Comparison of ENCODE assay signal across 27 cellular contexts in genomic region chr11:44709281-44709562, GRCh38. TPM values are rescaled to one million over a fixed set of nuclear protein-coding genes. Genes with fewer than 3 reads are reported as not detected.
DNase-seq lines count a peak whose midpoint lies in the region; ATAC-seq and TF ChIP-seq lines count a peak whose summit lies in the region.
"Had no signal": no experiment of that assay in that cellular context is flagged by ENCODE, and none has a peak within 500 bp of the region (broad histone marks: within the 10 kb centered on the region; RNA-seq: fewer than 3 reads in every experiment).

No MANE protein-coding gene starts in this region.

- H2AFZ ChIP-seq in mammary epithelial cell (ENCODE audit: low read depth, low read length): no peak overlapping the region

- H3K79me1 ChIP-seq in mesendoderm (ENCODE audit: low read length): no peaks in the 10 kb centered on the region

- no peaks in the 10 kb centered on the region for H4K20me1 ChIP-seq in mammary epithelial cell (ENCODE audit: insufficient read depth, low read length)

- DNase-seq in Caco-2: peak; percentile 62 to 82
- peak; percentile 33 for DNase-seq in LoVo (ENCODE audit: low spot score)
- peak; percentile 28 for DNase-seq in mammary epithelial cell
- DNase-seq in mesendoderm: peak; percentile 32
- no peak for DNase-seq in activated CD4-positive, alpha-beta T cell treated with anti-CD3 and anti-CD28 coated beads for 4 hours
- DNase-seq in aorta: no peak
- DNase-seq in endodermal cell: no peak
- DNase-seq in NCI-H1092 (lab: John Stamatoyannopoulos, UW): no peak
- DNase-seq: activated CD8-positive, alpha-beta memory T cell treated with anti-CD3 and anti-CD28 coated beads, Interleukin-2, amount 50 U/mL, for 48 hours; activated naive CD8-positive, alpha-beta T cell treated with anti-CD3 and anti-CD28 coated beads for 36 hours; body of pancreas; effector CD8-positive, alpha-beta T cell; gastrocnemius medialis; H9; MG63; naive B cell; NCI-H146; NCI-H510A treated with DMSO at 0.1 percent for 48 hours; NK-92 treated with Interleukin-12 subunit alpha and Interleukin-12 subunit beta, amount 100 ng/mL, for 24 hours; stimulated activated CD8-positive, alpha-beta memory T cell treated with anti-CD3 and anti-CD28 coated beads, Interleukin-4, amount 100 ng/mL, for 48 hours; T-helper 2 cell had no signal

- H3K4ac ChIP-seq in mesendoderm (ENCODE audit: low read depth, low read length): no peak overlapping the region

- peak overlapping the region; percentile 73 for H3K27ac Mint-ChIP-seq in Caco-2 (ENCODE audit: unreplicated experiment)
- no peak overlapping the region for H3K27ac Mint-ChIP-seq in endodermal cell
- H3K27ac Mint-ChIP-seq: activated naive CD8-positive, alpha-beta T cell treated with anti-CD3 and anti-CD28 coated beads for 36 hours had no signal

- CTCF ChIA-PET in Caco-2 (lab: Charles Lee) (no interaction called here), mammary epithelial cell (lab: Charles Lee; ENCODE audit: low non-redundant PET) (no interaction called here)

- H3K9ac ChIP-seq in mammary epithelial cell (ENCODE audit: insufficient read depth, low read length) (no peak overlapping the region), mesendoderm (ENCODE audit: low read length) (no peak overlapping the region), endodermal cell (ENCODE audit: extremely low read depth, low read length, poor library complexity, severe bottlenecking) (no peak overlapping the region)

- TF ChIP-seq CTCF in Caco-2 (IDR thresholded peaks at IDR 0.05; ENCODE audit: insufficient read depth in 1 of 2, low read depth in 1 of 2, low read length in 1 of 2, severe bottlenecking in 1 of 2, unreplicated experiment in 1 of 2) (no peak), mammary epithelial cell (conservative IDR thresholded peaks at IDR 0.05 in 1 of 2, IDR thresholded peaks at IDR 0.05 in 1 of 2; ENCODE audit: extremely low read depth in 1 of 2, insufficient read depth in 1 of 2, low read depth in 1 of 2, low read length in 2 of 2) (no peak), endodermal cell (conservative IDR thresholded peaks at IDR 0.05) (no peak)

- H2AK5ac ChIP-seq in mesendoderm (ENCODE audit: low read length): no peak overlapping the region

- H3K4me3 ChIP-seq in Caco-2 (ENCODE audit: low read depth, low read length) (no peak overlapping the region), mammary epithelial cell (replicated peaks in 1 of 3; ENCODE audit: insufficient read depth in 1 of 3, low read depth in 2 of 3, low read length in 3 of 3) (no peak overlapping the region), mesendoderm (ENCODE audit: low read length) (no peak overlapping the region), aorta (ENCODE audit: low read length in 2 of 2) (no peak overlapping the region), endodermal cell (ENCODE audit: low read length) (no peak overlapping the region)
- H3K4me3 ChIP-seq: body of pancreas, gastrocnemius medialis, MG63, right atrium auricular region, SK-N-MC had no signal

- 74% methylated on average over 3 of the region's 3 CpGs for WGBS in mammary epithelial cell (ENCODE audit: low coverage, missing lambda C conversion rate)
- WGBS in mesendoderm (ENCODE audit: extremely low coverage, insufficient coverage, low lambda C conversion rate): no CpG with 5 or more reads among the region's 3 CpGs
- WGBS in aorta, 2 donors: 92 to 95% methylated on average over 3 of the region's 3 CpGs
- WGBS in endodermal cell (ENCODE audit: insufficient coverage in 1 of 2, insufficient read length in 1 of 2), 2 experiments: 87 to 90% methylated on average over 2 to 3 of the region's 3 CpGs

- no peak overlapping the region for H4K5ac ChIP-seq in mesendoderm (ENCODE audit: low read length)

- BruUV-seq in Caco-2 (replicated peaks; lab: Mats Ljungman, UMichigan) (no TSS peak), mammary epithelial cell (replicated peaks; lab: Mats Ljungman, UMichigan) (no TSS peak)

- H3K9me3 Mint-ChIP-seq in Caco-2 (ENCODE audit: unreplicated experiment) (peaks cover 11% of the 10 kb centered on the region), endodermal cell (no peaks in the 10 kb centered on the region)

- no peaks in the 10 kb centered on the region for H3K27me3 ChIP-seq in Caco-2 (replicated peaks; ENCODE audit: control insufficient read depth, insufficient read depth, low read length)
- peaks cover 3% of the 10 kb centered on the region for H3K27me3 ChIP-seq in mammary epithelial cell (ENCODE audit: insufficient read depth, low read length)
- H3K27me3 ChIP-seq in mesendoderm (ENCODE audit: insufficient read depth, low read length, poor library complexity): no peaks in the 10 kb centered on the region
- H3K27me3 ChIP-seq in aorta (ENCODE audit: control insufficient read depth in 1 of 2, insufficient read depth in 2 of 2, low read length in 1 of 2): no peaks in the 10 kb centered on the region
- H3K27me3 ChIP-seq in endodermal cell (ENCODE audit: control insufficient read depth, insufficient read depth, low read length, poor library complexity, severe bottlenecking): no peaks in the 10 kb centered on the region
- H3K27me3 ChIP-seq: body of pancreas, gastrocnemius medialis, MG63, right atrium auricular region had no signal

- no peak overlapping the region for H2BK5ac ChIP-seq in mesendoderm (ENCODE audit: low read length)

- H3K27me3 Mint-ChIP-seq in Caco-2 (ENCODE audit: insufficient read depth, unreplicated experiment) (no peaks in the 10 kb centered on the region), endodermal cell (ENCODE audit: insufficient read depth) (peaks cover 12% of the 10 kb centered on the region)
- H3K27me3 Mint-ChIP-seq: activated naive CD8-positive, alpha-beta T cell treated with anti-CD3 and anti-CD28 coated beads for 36 hours had no signal

- H2BK120ac ChIP-seq in mesendoderm (ENCODE audit: low read depth, low read length): no peak overlapping the region

- in situ Hi-C loops in mammary epithelial cell (cut with MboI; ENCODE audit: low sequenced_read_pairs in 2 of 2): no loop called here

- H4K8ac ChIP-seq in mesendoderm (ENCODE audit: low read depth, low read length): no peak overlapping the region

- no peak overlapping the region for H3K23ac ChIP-seq in mesendoderm (ENCODE audit: low read length)

- H3K36me3 ChIP-seq in Caco-2 (ENCODE audit: control insufficient read depth, insufficient read depth, low read length) (no peaks in the 10 kb centered on the region), mammary epithelial cell (ENCODE audit: insufficient read depth, low read length) (no peaks in the 10 kb centered on the region), mesendoderm (ENCODE audit: control insufficient read depth, insufficient read depth, low read length) (no peaks in the 10 kb centered on the region), aorta (ENCODE audit: control insufficient read depth in 1 of 2, insufficient read depth in 2 of 2, low read length in 1 of 2) (no peaks in the 10 kb centered on the region), endodermal cell (ENCODE audit: control insufficient read depth, insufficient read depth, low read length) (no peaks in the 10 kb centered on the region)
- H3K36me3 ChIP-seq: gastrocnemius medialis, MG63, right atrium auricular region had no signal

- no peak for ATAC-seq in aorta (ENCODE audit: low FRiP score)
- ATAC-seq: body of pancreas, esophagus mucosa, gastrocnemius medialis had no signal

- H3K9me3 ChIP-seq in Caco-2 (peaks cover 5% of the 10 kb centered on the region), mammary epithelial cell (replicated peaks; ENCODE audit: insufficient read depth, low read length) (no peaks in the 10 kb centered on the region), aorta (ENCODE audit: control insufficient read depth, low read length) (no peaks in the 10 kb centered on the region), endodermal cell (ENCODE audit: control insufficient read depth, low read length) (no peaks in the 10 kb centered on the region)
- H3K9me3 ChIP-seq: body of pancreas, gastrocnemius medialis, MG63, right atrium auricular region had no signal

- H3K4me3 Mint-ChIP-seq in Caco-2 (ENCODE audit: unreplicated experiment): no peak overlapping the region
- no peak overlapping the region for H3K4me3 Mint-ChIP-seq in endodermal cell
- H3K4me3 Mint-ChIP-seq: activated naive CD8-positive, alpha-beta T cell treated with anti-CD3 and anti-CD28 coated beads for 36 hours; H9; naive B cell had no signal

- H3K4me1 Mint-ChIP-seq in Caco-2 (ENCODE audit: low read depth, unreplicated experiment) (peaks cover 22% of the 10 kb centered on the region), endodermal cell (peaks cover 23% of the 10 kb centered on the region)
- H3K4me1 Mint-ChIP-seq: naive B cell had no signal

- intact Hi-C loops in Caco-2 (cut with micrococcal nuclease; ENCODE audit: unreplicated experiment): loop anchor here (1.0 kb wide), 1 partner anchor 12 kb away; no protein-coding TSS in a partner anchor
- intact Hi-C loops in mammary epithelial cell (cut with micrococcal nuclease): no loop called here
- intact Hi-C loops in aorta (cut with DNase I): no loop called here

- dilution Hi-C loops in mammary epithelial cell (cut with HindIII; ENCODE audit: low sequenced_read_pairs): loop anchor here (10.0 kb wide), 1 partner anchor 84 kb away; no protein-coding TSS in a partner anchor

- H3K79me2 ChIP-seq in mammary epithelial cell (ENCODE audit: insufficient read depth, low read length): no peaks in the 10 kb centered on the region
- no peaks in the 10 kb centered on the region for H3K79me2 ChIP-seq in mesendoderm (ENCODE audit: control insufficient read depth, insufficient read depth, low read length)

- H3K36me3 Mint-ChIP-seq in Caco-2 (ENCODE audit: insufficient read depth, unreplicated experiment) (no peaks in the 10 kb centered on the region), endodermal cell (ENCODE audit: low read depth) (no peaks in the 10 kb centered on the region)

- no peak overlapping the region for H3K27ac ChIP-seq in mammary epithelial cell (ENCODE audit: insufficient read depth, low read depth, low read length)
- H3K27ac ChIP-seq in mesendoderm (ENCODE audit: low read depth, low read length): no peak overlapping the region
- no peak overlapping the region for H3K27ac ChIP-seq in aorta (ENCODE audit: low read depth in 1 of 2, low read length in 2 of 2)
- no peak overlapping the region for H3K27ac ChIP-seq in endodermal cell (ENCODE audit: low read depth, low read length)
- H3K27ac ChIP-seq: body of pancreas, C4-2B, gastrocnemius medialis, right atrium auricular region, SK-N-MC, VCaP had no signal

- POLR2A ChIA-PET in Caco-2 (lab: Charles Lee): no interaction called here

- H2BK15ac ChIP-seq in mesendoderm (replicated peaks; ENCODE audit: low read depth): no peak overlapping the region

- no peak overlapping the region for H3K56ac ChIP-seq in mesendoderm (ENCODE audit: low read length)

- no peak overlapping the region for H3K18ac ChIP-seq in mesendoderm (ENCODE audit: low read length)

- H3K4me2 ChIP-seq in mammary epithelial cell (ENCODE audit: insufficient read depth, low read depth, low read length) (no peak overlapping the region), mesendoderm (ENCODE audit: low read length) (no peak overlapping the region)

- peaks cover 24% of the 10 kb centered on the region for H3K4me1 ChIP-seq in Caco-2
- H3K4me1 ChIP-seq in mammary epithelial cell (ENCODE audit: insufficient read depth, low read length): peaks cover 8% of the 10 kb centered on the region
- H3K4me1 ChIP-seq in mesendoderm (ENCODE audit: control insufficient read depth, low read depth, low read length): no peaks in the 10 kb centered on the region
- H3K4me1 ChIP-seq in aorta (ENCODE audit: control insufficient read depth in 1 of 2, insufficient read depth in 2 of 2, low read length in 2 of 2): no peaks in the 10 kb centered on the region
- H3K4me1 ChIP-seq in endodermal cell (ENCODE audit: control insufficient read depth, insufficient read depth, low read length): peaks cover 6% of the 10 kb centered on the region
- H3K4me1 ChIP-seq: body of pancreas, gastrocnemius medialis, right atrium auricular region had no signal

RNA-seq across cellular contexts. Expression of gene TSPAN18, which starts 17.5 kb away (rescaled TPM):
- 5.9 and 7.4 TPM in 2 replicates for total RNA-seq in Caco-2 (2022)
- total RNA-seq in mammary epithelial cell: not detected
- 0.08 TPM for polyA plus RNA-seq in mammary epithelial cell
- polyA minus RNA-seq in mammary epithelial cell: 5.0 TPM
- polyA plus RNA-seq in mesendoderm (2013, experiment 1 of 2): 10.5 TPM
- 10.5 TPM for polyA plus RNA-seq in mesendoderm (2013, experiment 2 of 2)
- 10 to 100 TPM; 34.8 to 44.9 TPM for total RNA-seq in aorta
- 1 to 10 TPM; 1.0 to 1.2 TPM for polyA plus RNA-seq in aorta
- total RNA-seq in endodermal cell: 10 to 100 TPM; 28.0 to 28.7 TPM
- polyA plus RNA-seq in endodermal cell (2013, experiment 1 of 2): 96.1 TPM
- polyA plus RNA-seq in endodermal cell (2013, experiment 2 of 2): 74.6 TPM
- polyA plus RNA-seq: keratinocyte had no signal

Comparison
In these comparisons a context has a peak if more than half of its experiments do, and no peak if none do; other contexts are left out.
1. DNase-seq: peak in Caco-2 (2 of 2), LoVo (single experiment), mammary epithelial cell (single experiment) and mesendoderm (single experiment); none in activated CD4-positive, alpha-beta T cell treated with anti-CD3 and anti-CD28 coated beads for 4 hours (0 of 2), aorta (0 of 2), endodermal cell (single experiment) and NCI-H1092 (single experiment).